ENCODE assay signal across 18 cellular contexts in the genomic region with DNA sequence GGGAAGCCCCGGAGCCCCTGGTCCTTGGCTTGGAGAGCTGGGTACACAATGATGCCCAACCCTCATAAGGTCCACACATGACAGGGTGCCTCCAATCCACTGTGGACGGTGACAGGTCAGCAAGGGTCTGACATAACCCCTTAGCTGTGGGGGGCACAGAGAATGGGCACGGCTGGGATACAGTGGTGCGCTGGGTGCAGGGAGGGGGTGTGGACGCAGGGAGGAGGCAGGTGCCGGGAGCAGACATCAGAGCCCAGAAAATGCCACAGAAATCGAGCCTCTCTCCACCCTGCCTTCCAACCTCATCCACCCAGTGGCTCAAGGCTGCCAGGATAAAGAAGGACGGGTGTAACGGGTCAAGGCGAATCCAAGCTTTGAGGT.
A peak's percentile ranks its signal among the peaks of the same experiment; 100 is the strongest.
DNase-seq lines count a peak whose midpoint lies in the region; ATAC-seq and TF ChIP-seq lines count a peak whose summit lies in the region.
"Had no signal": no experiment of that assay in that cellular context is flagged by ENCODE, and none has a peak within 500 bp of the region (broad histone marks: within the 10 kb centered on the region; RNA-seq: fewer than 3 reads in every experiment).

No MANE protein-coding gene starts in this region.

- no peaks in the 10 kb centered on the region for H3K79me2 ChIP-seq in hepatocyte

- intact Hi-C loops in left ventricle myocardium inferior (cut with micrococcal nuclease) (no loop called here), left cardiac atrium (cut with DNase I) (loop anchor here in 1 of 2 donors (10.0 kb wide), 1 partner anchor 63 kb away; no protein-coding TSS in a partner anchor)

- DNase-seq in left ventricle myocardium inferior, result peak; percentile 11
- no peak for DNase-seq in left cardiac atrium
- DNase-seq in RWPE2 (ENCODE audit: low spot score), result no peak
- DNase-seq in hepatocyte (ENCODE audit: low spot score), result no peak
- DNase-seq in amygdala (lab: John Stamatoyannopoulos, UW), result no peak
- DNase-seq: activated CD4-positive, alpha-beta memory T cell treated with anti-CD3 and anti-CD28 coated beads for 36 hours; activated T-cell treated with anti-CD3 and anti-CD28 coated beads, Interleukin-2, amount 50 U/mL, for 72 hours; esophagus squamous epithelium; NCI-H82; stimulated activated naive CD4-positive, alpha-beta T cell treated with Interleukin-2 at 50 U/mL for 16 hours had no signal

- no peaks in the 10 kb centered on the region for H3K9me3 ChIP-seq in left ventricle myocardium inferior (replicated peaks)
- no peaks in the 10 kb centered on the region for H3K9me3 ChIP-seq in RWPE2 (ENCODE audit: severe bottlenecking)
- no peaks in the 10 kb centered on the region for H3K9me3 ChIP-seq in hepatocyte (ENCODE audit: low read depth)
- H3K9me3 ChIP-seq: esophagus squamous epithelium, SK-N-SH, thoracic aorta had no signal

- H3K4me3 ChIP-seq in left ventricle myocardium inferior (no peak overlapping the region), RWPE2 (ENCODE audit: severe bottlenecking) (no peak overlapping the region), hepatocyte (no peak overlapping the region)
- H3K4me3 ChIP-seq: esophagus squamous epithelium, GM12878, thoracic aorta had no signal

- TF ChIP-seq CTCF in left ventricle myocardium inferior (IDR thresholded peaks at IDR 0.05; ENCODE audit: borderline replicate concordance) (no peak), RWPE2 (IDR thresholded peaks at IDR 0.05; ENCODE audit: poor library complexity, severe bottlenecking) (no peak), hepatocyte (IDR thresholded peaks at IDR 0.05; ENCODE audit: poor library complexity) (no peak)

- H3K4me1 ChIP-seq in left ventricle myocardium inferior (peaks cover 73% of the 10 kb centered on the region), RWPE2 (ENCODE audit: insufficient read depth, poor library complexity, severe bottlenecking) (peaks cover 25% of the 10 kb centered on the region), hepatocyte (ENCODE audit: insufficient read depth) (peaks cover 27% of the 10 kb centered on the region)

- no peaks in the 10 kb centered on the region for H4K20me1 ChIP-seq in hepatocyte (ENCODE audit: insufficient read depth, poor library complexity, severe bottlenecking)

- H3K27ac ChIP-seq in left ventricle myocardium inferior (replicated peaks) (peak overlapping the region; percentile 87), RWPE2 (ENCODE audit: poor library complexity, severe bottlenecking) (peak overlapping the region; percentile 77), hepatocyte (peak overlapping the region; percentile 97)
- H3K27ac ChIP-seq: HL-60, thoracic aorta had no signal

- no peak overlapping the region for H2AFZ ChIP-seq in hepatocyte

- 94% methylated on average over 10 of the region's 10 CpGs for WGBS in hepatocyte (ENCODE audit: low lambda C conversion rate, missing lambda C conversion rate)

- H3K36me3 ChIP-seq in left ventricle myocardium inferior (no peaks in the 10 kb centered on the region), RWPE2 (ENCODE audit: low read depth) (no peaks in the 10 kb centered on the region), hepatocyte (replicated peaks; ENCODE audit: insufficient read depth, low read depth) (no peaks in the 10 kb centered on the region)
- H3K36me3 ChIP-seq: thoracic aorta had no signal

- ATAC-seq in left cardiac atrium, result no peak
- no peak for ATAC-seq in RWPE2 (ENCODE audit: low read depth)
- no peak for ATAC-seq in GM18861 (IDR thresholded peaks at IDR 0.05; ENCODE audit: unreplicated experiment)
- no peak for ATAC-seq in GM21576 (IDR thresholded peaks at IDR 0.05; ENCODE audit: unreplicated experiment)
- ATAC-seq: activated CD4-positive, CD25-positive, alpha-beta regulatory T cell treated with anti-CD3 and anti-CD28 coated beads, Interleukin-2, amount 50 U/mL, for 24 hours; activated T-cell treated with anti-CD3 and anti-CD28 coated beads, Interleukin-2, amount 50 U/mL, for 72 hours; GM12878 had no signal

- H3K4me2 ChIP-seq in hepatocyte, result no peak overlapping the region
- H3K4me2 ChIP-seq: SK-N-SH had no signal

- no peaks in the 10 kb centered on the region for H3K27me3 ChIP-seq in left ventricle myocardium inferior (ENCODE audit: low read depth)
- H3K27me3 ChIP-seq in RWPE2 (ENCODE audit: insufficient read depth, poor library complexity, severe bottlenecking), result no peaks in the 10 kb centered on the region
- H3K27me3 ChIP-seq in hepatocyte, result no peaks in the 10 kb centered on the region
- H3K27me3 ChIP-seq: esophagus squamous epithelium, foreskin keratinocyte had no signal

- H3K9me2 ChIP-seq in hepatocyte (replicated peaks; ENCODE audit: insufficient read depth), result no peaks in the 10 kb centered on the region
- H3K9me2 ChIP-seq: SK-N-SH had no signal
